Comparison of ENCODE assay signal across 1 cellular context in the genomic region with DNA sequence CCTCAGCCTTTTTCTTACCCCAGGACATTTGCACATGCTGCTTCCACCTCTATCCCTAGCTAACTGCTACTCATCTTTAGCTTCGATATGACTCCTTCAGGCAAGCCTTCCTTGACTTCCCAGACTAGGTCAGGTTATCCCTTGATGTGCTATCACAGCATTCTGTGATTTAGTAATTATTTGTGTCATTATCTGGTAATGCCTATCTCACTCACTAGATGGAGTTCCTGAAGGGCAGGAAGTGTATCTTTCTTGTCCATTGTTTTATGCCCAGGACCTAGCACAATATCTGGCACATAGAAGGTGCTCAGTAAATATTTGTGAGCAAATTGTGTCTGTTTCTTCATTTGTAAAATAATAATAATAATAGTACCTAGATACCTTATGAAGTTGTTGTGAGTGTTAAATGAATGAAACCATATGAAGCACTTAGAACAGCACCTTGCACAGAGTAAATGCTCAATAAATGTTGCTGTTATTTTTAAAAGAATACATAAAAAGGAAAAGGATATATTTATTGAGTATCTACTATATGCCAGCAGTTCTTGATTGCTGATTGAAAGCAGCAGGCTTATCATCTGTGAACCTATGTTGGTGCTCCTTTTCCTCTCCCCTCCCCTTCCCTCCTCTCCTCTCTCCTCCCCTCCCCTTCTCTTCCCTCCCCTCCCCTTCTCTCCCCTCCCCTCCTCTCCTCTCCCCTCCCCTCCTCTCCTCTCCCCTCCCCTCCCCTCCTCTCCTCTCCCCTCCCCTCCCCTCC.
TF ChIP-seq lines count a peak whose summit lies in the region.

No MANE protein-coding gene starts in this region.

TF ChIP-seq in A549, 52 proteins besides CTCF, POLR2A, EP300 and RAD21 (continued from another document):
- TF ChIP-seq, protein P1, sequence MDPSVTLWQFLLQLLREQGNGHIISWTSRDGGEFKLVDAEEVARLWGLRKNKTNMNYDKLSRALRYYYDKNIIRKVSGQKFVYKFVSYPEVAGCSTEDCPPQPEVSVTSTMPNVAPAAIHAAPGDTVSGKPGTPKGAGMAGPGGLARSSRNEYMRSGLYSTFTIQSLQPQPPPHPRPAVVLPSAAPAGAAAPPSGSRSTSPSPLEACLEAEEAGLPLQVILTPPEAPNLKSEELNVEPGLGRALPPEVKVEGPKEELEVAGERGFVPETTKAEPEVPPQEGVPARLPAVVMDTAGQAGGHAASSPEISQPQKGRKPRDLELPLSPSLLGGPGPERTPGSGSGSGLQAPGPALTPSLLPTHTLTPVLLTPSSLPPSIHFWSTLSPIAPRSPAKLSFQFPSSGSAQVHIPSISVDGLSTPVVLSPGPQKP (IDR thresholded peaks at IDR 0.05; ENCODE audit: low read depth, low read length): no peak
- no peak for TF ChIP-seq CHD2 (IDR thresholded peaks at IDR 0.05; ENCODE audit: low read length, partially characterized antibody)
- TF ChIP-seq MAZ (IDR thresholded peaks at IDR 0.05; ENCODE audit: borderline replicate concordance, low read depth, low read length): no peak
- TF ChIP-seq MAX (IDR thresholded peaks at IDR 0.05): no peak
- no peak for TF ChIP-seq RCOR1 (IDR thresholded peaks at IDR 0.05; ENCODE audit: low read depth, low read length)
- no peak for TF ChIP-seq EHF (CRISPR knock-in tag; IDR thresholded peaks at IDR 0.05)
- TF ChIP-seq NR3C1 (IDR thresholded peaks at IDR 0.05): no peak
- no peak for TF ChIP-seq JUN (IDR thresholded peaks at IDR 0.05)
- no peak for TF ChIP-seq CBX2 (IDR thresholded peaks at IDR 0.05; ENCODE audit: borderline replicate concordance, low read depth)
- TF ChIP-seq CBX8 (IDR thresholded peaks at IDR 0.05): no peak
- no peak for TF ChIP-seq TFCP2L1 (CRISPR knock-in tag; IDR thresholded peaks at IDR 0.05)
- TF ChIP-seq, protein P2, sequence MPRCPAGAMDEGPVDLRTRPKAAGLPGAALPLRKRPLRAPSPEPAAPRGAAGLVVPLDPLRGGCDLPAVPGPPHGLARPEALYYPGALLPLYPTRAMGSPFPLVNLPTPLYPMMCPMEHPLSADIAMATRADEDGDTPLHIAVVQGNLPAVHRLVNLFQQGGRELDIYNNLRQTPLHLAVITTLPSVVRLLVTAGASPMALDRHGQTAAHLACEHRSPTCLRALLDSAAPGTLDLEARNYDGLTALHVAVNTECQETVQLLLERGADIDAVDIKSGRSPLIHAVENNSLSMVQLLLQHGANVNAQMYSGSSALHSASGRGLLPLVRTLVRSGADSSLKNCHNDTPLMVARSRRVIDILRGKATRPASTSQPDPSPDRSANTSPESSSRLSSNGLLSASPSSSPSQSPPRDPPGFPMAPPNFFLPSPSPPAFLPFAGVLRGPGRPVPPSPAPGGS (IDR thresholded peaks at IDR 0.05): no peak
